Comparison of ENCODE assay signal across 8 cellular contexts in the genomic region with DNA sequence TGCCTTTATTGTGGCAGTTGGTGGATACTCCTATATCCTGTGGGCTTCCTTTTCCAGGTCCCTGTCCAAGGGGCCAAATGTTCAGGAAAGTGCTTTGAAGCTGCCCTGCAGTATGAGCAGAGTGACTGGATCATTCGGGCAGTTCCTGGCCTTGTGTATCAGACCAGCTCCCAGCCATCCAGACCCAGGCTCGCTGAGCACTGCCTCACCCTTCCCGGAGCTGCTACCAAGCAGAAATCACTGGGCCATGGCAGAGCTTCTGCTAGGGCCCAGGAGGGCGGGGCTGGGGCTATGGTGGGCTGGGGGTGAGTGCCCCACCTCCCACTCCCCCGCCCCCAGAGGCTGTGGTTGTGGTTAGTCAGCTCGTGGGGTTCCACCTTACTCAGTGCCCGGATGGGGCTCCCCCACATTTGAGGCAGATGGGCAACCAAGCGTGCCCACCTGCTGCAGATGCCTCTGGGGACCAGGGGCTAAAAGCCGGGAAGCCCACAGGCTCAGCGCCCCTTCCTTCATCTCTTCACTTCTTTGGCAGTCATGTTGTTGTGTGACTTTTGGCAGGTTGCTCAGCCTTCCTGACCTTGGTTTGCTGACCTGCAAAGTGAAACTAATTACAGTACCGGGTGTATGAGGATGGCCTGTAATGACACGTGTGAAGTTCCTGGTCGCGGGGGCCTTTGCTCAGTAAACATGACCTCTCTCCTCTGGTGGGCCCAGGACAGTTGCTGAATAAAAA. TPM values are rescaled to one million over a fixed set of nuclear protein-coding genes. Genes with fewer than 3 reads are reported as not detected.
DNase-seq lines count a peak whose midpoint lies in the region; ATAC-seq, FAIRE-seq and TF ChIP-seq lines count a peak whose summit lies in the region.

No MANE protein-coding gene starts in this region.

- peaks cover 54% of the 10 kb centered on the region for H3K4me1 Mint-ChIP-seq in T-helper 2 cell treated with Interferon-gamma antibody and Interleukin-4, amounts not matched to agents 5 μg/mL and 100 μg/mL, for 36 hours (ENCODE audit: low read depth)
- H3K4me1 Mint-ChIP-seq in type B pancreatic cell (ENCODE audit: unreplicated experiment) = peaks cover 19% of the 10 kb centered on the region
- peaks cover 15% of the 10 kb centered on the region for H3K4me1 Mint-ChIP-seq in GM23338

- no peaks in the 10 kb centered on the region; the same call in 1 of the 2 replicates for H4K20me1 ChIP-seq in GM23338 (replicated peaks; ENCODE audit: insufficient read depth)

- peaks cover 17% of the 10 kb centered on the region for H3K27me3 Mint-ChIP-seq in T-helper 2 cell treated with Interferon-gamma antibody and Interleukin-4, amounts not matched to agents 5 μg/mL and 100 μg/mL, for 36 hours (ENCODE audit: low read depth)
- H3K27me3 Mint-ChIP-seq in type B pancreatic cell (peaks cover 29% of the 10 kb centered on the region), GM23338 (ENCODE audit: insufficient read depth, low read depth, poor library complexity) (peaks cover 21% of the 10 kb centered on the region)

- no peaks in the 10 kb centered on the region for H3K9me3 ChIP-seq in kidney (ENCODE audit: control insufficient read depth in 1 of 2, low read length in 2 of 2)

- peak overlapping the region; percentile 88 for H3K27ac Mint-ChIP-seq in T-helper 2 cell treated with Interferon-gamma antibody and Interleukin-4, amounts not matched to agents 5 μg/mL and 100 μg/mL, for 36 hours
- H3K27ac Mint-ChIP-seq in type B pancreatic cell (no peak overlapping the region), GM23338 (no peak overlapping the region)

- ATAC-seq in GM19035 (IDR thresholded peaks at IDR 0.05; ENCODE audit: unreplicated experiment) = peak; percentile 50
- peak; percentile 52 for ATAC-seq in HG02938 (IDR thresholded peaks at IDR 0.05; ENCODE audit: unreplicated experiment)
- no peak for ATAC-seq in GM23338

- no peak overlapping the region for H3K4me3 ChIP-seq in kidney (ENCODE audit: low read length in 2 of 2)
- H3K4me3 ChIP-seq in GM23338 = no peak overlapping the region

- no peak for FAIRE-seq in kidney (lab: Jason Lieb, UNC)

- H3F3A ChIP-seq in GM23338 (replicated peaks; ENCODE audit: low read depth) = 0 out of 2 replicates have a peak, but pooled peaks cover 3% of the 10 kb centered on the region

- no peaks in the 10 kb centered on the region for H3K36me3 ChIP-seq in kidney (ENCODE audit: control insufficient read depth in 1 of 2, insufficient read depth in 2 of 2, low read length in 2 of 2)
- no peaks in the 10 kb centered on the region for H3K36me3 ChIP-seq in GM23338 (ENCODE audit: insufficient read depth)

- no peak overlapping the region for H3K9ac ChIP-seq in kidney (ENCODE audit: low read length in 2 of 2)

- no peaks in the 10 kb centered on the region for H3K9me3 Mint-ChIP-seq in T-helper 2 cell treated with Interferon-gamma antibody and Interleukin-4, amounts not matched to agents 5 μg/mL and 100 μg/mL, for 36 hours
- H3K9me3 Mint-ChIP-seq in type B pancreatic cell (no peaks in the 10 kb centered on the region), GM23338 (no peaks in the 10 kb centered on the region)

- peak overlapping the region; percentile 16 to 87 for H3K27ac ChIP-seq in kidney (ENCODE audit: low read depth in 2 of 2, low read length in 2 of 2)
- no peak overlapping the region for H3K27ac ChIP-seq in GM23338 (ENCODE audit: low read depth)

- peaks cover 0 to 12% of the 10 kb centered on the region in 2 donors for H3K4me1 ChIP-seq in kidney (ENCODE audit: control insufficient read depth in 1 of 2, insufficient read depth in 1 of 2, low read depth in 1 of 2, low read length in 2 of 2)
- H3K4me1 ChIP-seq in GM23338 (ENCODE audit: insufficient read depth) = no peaks in the 10 kb centered on the region; the same call in 1 of the 2 replicates

- no peak overlapping the region for H3K4me2 ChIP-seq in GM23338

- peaks cover 21% of the 10 kb centered on the region for H3K27me3 ChIP-seq in GM23338 (ENCODE audit: insufficient read depth)

- H3K4me3 Mint-ChIP-seq in T-helper 2 cell treated with Interferon-gamma antibody and Interleukin-4, amounts not matched to agents 5 μg/mL and 100 μg/mL, for 36 hours = peak overlapping the region; percentile 42
- H3K4me3 Mint-ChIP-seq in type B pancreatic cell (no peak overlapping the region), GM23338 (no peak overlapping the region)

- H3K9me2 ChIP-seq in GM23338 (ENCODE audit: insufficient read depth) = no peaks in the 10 kb centered on the region

- peak; percentile 57 for DNase-seq in T-helper 2 cell treated with Interferon-gamma antibody and Interleukin-4, amounts not matched to agents 5 μg/mL and 100 μg/mL, for 36 hours (ENCODE audit: low spot score)
- peak; percentile 86 for DNase-seq in kidney
- DNase-seq in NCI-H748 (lab: John Stamatoyannopoulos, UW; ENCODE audit: unreplicated experiment) = no peak
- no peak for DNase-seq in midbrain (lab: John Stamatoyannopoulos, UW)
- no peak for DNase-seq in type B pancreatic cell (ENCODE audit: extremely low spot score, unreplicated experiment)
- DNase-seq in GM23338 (ENCODE audit: low spot score) = no peak

- peaks cover 4% of the 10 kb centered on the region for H3K36me3 Mint-ChIP-seq in T-helper 2 cell treated with Interferon-gamma antibody and Interleukin-4, amounts not matched to agents 5 μg/mL and 100 μg/mL, for 36 hours (ENCODE audit: low read depth)
- H3K36me3 Mint-ChIP-seq in type B pancreatic cell (no peaks in the 10 kb centered on the region), GM23338 (ENCODE audit: low read depth) (no peaks in the 10 kb centered on the region)

- intact Hi-C loops in kidney (cut with DNase I) = no loop called here

- TF ChIP-seq CTCF in kidney (IDR thresholded peaks at IDR 0.05; ENCODE audit: borderline replicate concordance, extremely low read depth, insufficient read depth) (no peak), type B pancreatic cell (conservative IDR thresholded peaks at IDR 0.05) (no peak), GM23338 (conservative IDR thresholded peaks at IDR 0.05; ENCODE audit: low read depth in 2 of 2) (no peak)

- no peaks in the 10 kb centered on the region for H3K79me2 ChIP-seq in GM23338 (replicated peaks; ENCODE audit: insufficient read depth)

- no peak overlapping the region for H2AFZ ChIP-seq in GM23338

TF ChIP-seq in GM23338, 12 proteins besides CTCF, POLR2A, EP300 and RAD21 (continues in another document):
- no peak for TF ChIP-seq ZNF331 (CRISPR knock-in tag; IDR thresholded peaks at IDR 0.05; ENCODE audit: low read depth)
- TF ChIP-seq EZH2phosphoT487 (IDR thresholded peaks at IDR 0.05; ENCODE audit: unreplicated experiment) = no peak
- no peak for TF ChIP-seq EZH2 (IDR thresholded peaks at IDR 0.05; ENCODE audit: low read depth, unreplicated experiment)
- TF ChIP-seq JUNB (IDR thresholded peaks at IDR 0.05; ENCODE audit: unreplicated experiment) = no peak

RNA-seq across cellular contexts. Expression of gene LRRC32, which starts 2.0 kb away (rescaled TPM):
- total RNA-seq in kidney (136 TPM), type B pancreatic cell (ENCODE audit: low replicate concordance) (4.3 and 5.4 TPM in 2 replicates)
- polyA plus RNA-seq in kidney (ENCODE audit: insufficient read depth, low read depth, low replicate concordance) (105 TPM), GM23338 (2016; fragmentation: Nextera tagmentation; extraction: Ambion mirVana) (0.52 and 0.58 TPM in 2 replicates)
- 0.42 and 0.89 TPM in 2 replicates for total RNA-seq in GM23338 (2014; rRNA removed; shearing (Covaris generic))

Comparison
In these comparisons a context has a peak if more than half of its experiments do, and no peak if none do; other contexts are left out.
1. DNase-seq: peak in T-helper 2 cell treated with Interferon-gamma antibody and Interleukin-4, amounts not matched to agents 5 μg/mL and 100 μg/mL, for 36 hours (single experiment) and kidney (single experiment); none in NCI-H748 (single experiment), midbrain (single experiment), type B pancreatic cell (single experiment) and GM23338 (single experiment).
2. RNA of gene LRRC32, which starts 2.0 kb away (total RNA-seq): 136 TPM in kidney (single experiment); 4.3 to 5.4 TPM in type B pancreatic cell and 0.42 to 0.89 TPM in GM23338; every median in the first group is over 10 times any median in the second.